ENCODE assay signal across 1 cellular context in the genomic region with DNA sequence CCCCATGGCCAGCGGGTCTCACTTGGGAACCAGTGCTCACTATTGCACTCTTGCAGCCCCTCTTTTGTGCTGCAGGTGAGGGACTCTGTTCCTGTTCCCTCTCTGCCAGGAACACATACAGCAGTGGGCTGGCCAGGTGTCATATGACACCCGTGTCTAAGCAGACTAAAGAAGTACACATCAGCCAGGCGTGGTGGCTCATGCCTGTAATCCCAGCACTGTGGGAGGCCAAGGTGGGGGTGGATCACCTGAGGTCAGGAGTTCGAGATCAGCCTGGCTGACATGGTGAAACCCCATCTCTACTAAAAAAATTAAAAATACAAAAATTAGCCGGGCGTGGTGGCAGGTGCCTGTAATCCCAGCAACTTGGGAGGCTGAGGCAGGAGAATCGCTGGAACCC. TPM values are rescaled to one million over a fixed set of nuclear protein-coding genes. Genes with fewer than 3 reads are reported as not detected.
"Had no signal": no experiment of that assay in that cellular context is flagged by ENCODE, and none has a peak within 500 bp of the region (broad histone marks: within the 10 kb centered on the region; RNA-seq: fewer than 3 reads in every experiment).

No MANE protein-coding gene starts in this region.

RNA-seq across cellular contexts. Expression of gene TGM2, which starts 57.2 kb away (rescaled TPM):
- polyA plus RNA-seq: neural cell had no signal
